23 cellular contexts compared by ENCODE assay signal in the genomic region with DNA sequence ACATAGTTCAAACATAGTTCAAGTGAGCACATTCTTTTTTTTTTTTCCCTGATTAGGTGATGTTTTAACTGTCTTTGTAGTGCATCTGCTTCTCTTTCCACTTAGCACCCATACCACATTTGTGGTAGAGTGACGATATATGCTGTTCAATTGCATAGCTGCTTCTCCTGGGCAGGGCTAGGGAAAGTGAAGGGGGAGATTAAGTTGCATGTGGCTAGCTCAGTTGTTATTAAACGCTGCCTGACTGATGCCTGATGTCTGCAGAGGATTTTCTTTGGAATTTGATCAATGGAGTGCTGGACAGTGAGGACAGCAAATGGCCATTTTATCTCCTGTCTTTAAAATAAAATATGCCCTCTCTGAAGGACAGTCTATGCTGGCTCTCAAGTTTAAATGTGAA.
"Had no signal": no experiment of that assay in that cellular context is flagged by ENCODE, and none has a peak within 500 bp of the region (broad histone marks: within the 10 kb centered on the region; RNA-seq: fewer than 3 reads in every experiment).

No MANE protein-coding gene starts in this region.

- H3K9me3 Mint-ChIP-seq: activated CD4-positive, alpha-beta memory T cell treated with anti-CD3 and anti-CD28 coated beads for 36 hours; activated CD4-positive, alpha-beta T cell treated with anti-CD3 and anti-CD28 coated beads, Interleukin-2, amount 10 ng/mL, durations not matched to agents 7 days and 5 days; activated naive CD4-positive, alpha-beta T cell treated with anti-CD3 and anti-CD28 coated beads, Interleukin-2, amount 50 U/mL, for 72 hours; activated naive CD8-positive, alpha-beta T cell treated with anti-CD3 and anti-CD28 coated beads, Interleukin-2, amount 50 U/mL, for 24 hours; activated T-cell treated with anti-CD3 and anti-CD28 coated beads, Interleukin-2, amount 50 U/mL, for 4 hours; brain; central memory CD8-positive, alpha-beta T cell; T-helper 1 cell treated with Interleukin-12 subunit alpha and Interleukin-12 subunit beta and Interleukin-4 antibody, amounts not matched to agents 30 μg/mL and 1 μg/mL, for 36 hours had no signal

- H3K4me3 Mint-ChIP-seq: activated CD4-positive, alpha-beta memory T cell treated with anti-CD3 and anti-CD28 coated beads for 36 hours; activated CD4-positive, alpha-beta T cell treated with anti-CD3 and anti-CD28 coated beads, Interleukin-2, amount 10 ng/mL, durations not matched to agents 7 days and 5 days; activated naive CD8-positive, alpha-beta T cell treated with anti-CD3 and anti-CD28 coated beads, Interleukin-2, amount 50 U/mL, for 24 hours; activated T-cell treated with anti-CD3 and anti-CD28 coated beads, Interleukin-2, amount 50 U/mL, for 4 hours; central memory CD8-positive, alpha-beta T cell; T-helper 1 cell treated with Interleukin-12 subunit alpha and Interleukin-12 subunit beta and Interleukin-4 antibody, amounts not matched to agents 30 μg/mL and 1 μg/mL, for 36 hours had no signal

- H3K27ac Mint-ChIP-seq: activated CD4-positive, alpha-beta memory T cell treated with anti-CD3 and anti-CD28 coated beads for 36 hours; activated CD4-positive, alpha-beta T cell treated with anti-CD3 and anti-CD28 coated beads, Interleukin-2, amount 10 ng/mL, durations not matched to agents 7 days and 5 days; activated naive CD4-positive, alpha-beta T cell treated with anti-CD3 and anti-CD28 coated beads, Interleukin-2, amount 50 U/mL, for 72 hours; activated naive CD8-positive, alpha-beta T cell treated with anti-CD3 and anti-CD28 coated beads, Interleukin-2, amount 50 U/mL, for 24 hours; T-helper 1 cell treated with Interleukin-12 subunit alpha and Interleukin-12 subunit beta and Interleukin-4 antibody, amounts not matched to agents 30 μg/mL and 1 μg/mL, for 36 hours had no signal

- H3K36me3 Mint-ChIP-seq: activated CD4-positive, alpha-beta memory T cell treated with anti-CD3 and anti-CD28 coated beads for 36 hours; activated naive CD4-positive, alpha-beta T cell treated with anti-CD3 and anti-CD28 coated beads, Interleukin-2, amount 50 U/mL, for 72 hours; brain had no signal

- H3K27me3 Mint-ChIP-seq: activated CD4-positive, alpha-beta memory T cell treated with anti-CD3 and anti-CD28 coated beads for 36 hours; activated CD4-positive, alpha-beta T cell treated with anti-CD3 and anti-CD28 coated beads, Interleukin-2, amount 10 ng/mL, durations not matched to agents 7 days and 5 days; activated naive CD8-positive, alpha-beta T cell treated with anti-CD3 and anti-CD28 coated beads, Interleukin-2, amount 50 U/mL, for 24 hours; brain; central memory CD8-positive, alpha-beta T cell had no signal

- DNase-seq: activated CD4-positive, alpha-beta memory T cell treated with anti-CD3 and anti-CD28 coated beads for 36 hours; activated CD4-positive, alpha-beta T cell treated with anti-CD3 and anti-CD28 coated beads, Interleukin-2, amount 10 ng/mL, durations not matched to agents 7 days and 5 days; activated CD4-positive, CD25-positive, alpha-beta regulatory T cell; activated CD8-positive, alpha-beta memory T cell treated with anti-CD3 and anti-CD28 coated beads for 24 hours; activated effector memory CD4-positive, alpha-beta T cell treated with anti-CD3 and anti-CD28 coated beads, Interleukin-2, amount 50 U/mL, for 16 hours; activated naive CD4-positive, alpha-beta T cell treated with Interleukin-2 at 50 U/mL for 16 hours; activated naive CD8-positive, alpha-beta T cell treated with anti-CD3 and anti-CD28 coated beads, Interleukin-2, amount 50 U/mL, for 24 hours; activated T-cell treated with anti-CD3 and anti-CD28 coated beads, Interleukin-2, amount 50 U/mL, for 4 hours; amniotic stem cell; IMR-90; Kasumi-1; KBM-7; NCI-H1092; NCI-H1694; NCI-H2029; NCI-H446; NCI-H526 treated with DMSO at 0.1 percent for 48 hours; PC-3; SHP77 had no signal

- H3K4me1 Mint-ChIP-seq: activated CD4-positive, alpha-beta T cell treated with anti-CD3 and anti-CD28 coated beads, Interleukin-2, amount 10 ng/mL, durations not matched to agents 7 days and 5 days; activated naive CD8-positive, alpha-beta T cell treated with anti-CD3 and anti-CD28 coated beads, Interleukin-2, amount 50 U/mL, for 24 hours; central memory CD8-positive, alpha-beta T cell had no signal
